Comparison of ENCODE assay signal across 24 cellular contexts in genomic region chr13:64546371-64546770, GRCh38.
DNase-seq lines count a peak whose midpoint lies in the region; ATAC-seq, FAIRE-seq and TF ChIP-seq lines count a peak whose summit lies in the region.
"Had no signal": no experiment of that assay in that cellular context is flagged by ENCODE, and none has a peak within 500 bp of the region (broad histone marks: within the 10 kb centered on the region; RNA-seq: fewer than 3 reads in every experiment).

No MANE protein-coding gene starts in this region.

- H3K4me3 Mint-ChIP-seq in naive thymus-derived CD4-positive, alpha-beta T cell: no peak overlapping the region
- H3K4me3 Mint-ChIP-seq: CD4-positive, CD25-positive, alpha-beta regulatory T cell; CD8-positive, alpha-beta memory T cell; IgD-negative memory B cell had no signal

- peak overlapping the region; percentile 42; the same call in 1 of the 2 replicates for H2AFZ ChIP-seq in OCI-LY1 (ENCODE audit: low read length)

- FAIRE-seq in bronchial epithelial cell (lab: Jason Lieb, UNC): no peak
- FAIRE-seq: A204.1, GM12891, GM18507, HepG2 had no signal

- in situ Hi-C loops in GM13976 (cut with MboI; ENCODE audit: low sequenced_read_pairs, unreplicated experiment): no loop called here

- no peak overlapping the region for H3K4me2 ChIP-seq in OCI-LY1 (ENCODE audit: low read length)

- no peaks in the 10 kb centered on the region for H3F3A ChIP-seq in OCI-LY1 (ENCODE audit: insufficient read depth, low read length)

- no peak overlapping the region for H3K27ac Mint-ChIP-seq in naive thymus-derived CD4-positive, alpha-beta T cell
- H3K27ac Mint-ChIP-seq: CD4-positive, CD25-positive, alpha-beta regulatory T cell; CD8-positive, alpha-beta memory T cell; IgD-negative memory B cell had no signal

- POLR2A ChIA-PET in RWPE1 (lab: Yijun Ruan, JAX; ENCODE audit: low non-redundant PET): no interaction called here
- POLR2A ChIA-PET in naive thymus-derived CD4-positive, alpha-beta T cell (lab: Charles Lee): no interaction called here

- no peaks in the 10 kb centered on the region for H3K9me3 ChIP-seq in OCI-LY1 (ENCODE audit: low read length)
- no peaks in the 10 kb centered on the region for H3K9me3 ChIP-seq in naive thymus-derived CD4-positive, alpha-beta T cell (ENCODE audit: control insufficient read depth in 2 of 3, low read length in 3 of 3)
- H3K9me3 ChIP-seq: BE2C had no signal

- ATAC-seq in naive thymus-derived CD4-positive, alpha-beta T cell: no peak
- ATAC-seq: HCT116, HepG2 had no signal

- CTCF ChIA-PET in RWPE1 (lab: Yijun Ruan, JAX): no interaction called here
- CTCF ChIA-PET in naive thymus-derived CD4-positive, alpha-beta T cell (lab: Charles Lee): no interaction called here

- H3K4me1 Mint-ChIP-seq in naive thymus-derived CD4-positive, alpha-beta T cell: no peaks in the 10 kb centered on the region
- H3K4me1 Mint-ChIP-seq: CD4-positive, CD25-positive, alpha-beta regulatory T cell; CD8-positive, alpha-beta memory T cell had no signal

- intact Hi-C loops in naive thymus-derived CD4-positive, alpha-beta T cell (cut with micrococcal nuclease): no loop called here

- peak; percentile 56 for DNase-seq in bronchial epithelial cell (ENCODE audit: low read depth)
- peak; percentile 22 for DNase-seq in fibroblast of mammary gland (ENCODE audit: low read depth)
- DNase-seq in RWPE1 (ENCODE audit: low spot score): no peak
- no peak for DNase-seq in GM13976 (ENCODE audit: low spot score)
- DNase-seq in naive thymus-derived CD4-positive, alpha-beta T cell: no peak
- DNase-seq: ACHN; BE2C; C1 segment of cervical spinal cord; CD4-positive, CD25-positive, alpha-beta regulatory T cell; CD8-positive, alpha-beta memory T cell; COR-L47; DMS 273 treated with DMSO at 0.1 percent for 48 hours; DMS53; DND-41; EL; GOT3; H7 had no signal

- H3K4me3 ChIP-seq in OCI-LY1 (ENCODE audit: low read depth, low read length, poor library complexity, severe bottlenecking) (no peak overlapping the region), bronchial epithelial cell (ENCODE audit: low read depth, low read length) (no peak overlapping the region), fibroblast of mammary gland (ENCODE audit: control insufficient read depth, low read depth, low read length) (no peak overlapping the region)
- no peak overlapping the region for H3K4me3 ChIP-seq in naive thymus-derived CD4-positive, alpha-beta T cell (ENCODE audit: low read length)

- H3K27me3 ChIP-seq in OCI-LY1 (ENCODE audit: insufficient read depth, low read length): no peaks in the 10 kb centered on the region
- no peaks in the 10 kb centered on the region for H3K27me3 ChIP-seq in bronchial epithelial cell (ENCODE audit: control insufficient read depth, insufficient read depth, low read length)
- peaks cover 0 to 3% of the 10 kb centered on the region in 2 donors for H3K27me3 ChIP-seq in naive thymus-derived CD4-positive, alpha-beta T cell (ENCODE audit: control insufficient read depth in 2 of 2, insufficient read depth in 2 of 2, low read length in 2 of 2)
- H3K27me3 ChIP-seq: BE2C had no signal

- no peaks in the 10 kb centered on the region for H3K27me3 Mint-ChIP-seq in naive thymus-derived CD4-positive, alpha-beta T cell
- H3K27me3 Mint-ChIP-seq: CD4-positive, CD25-positive, alpha-beta regulatory T cell; CD8-positive, alpha-beta memory T cell; IgD-negative memory B cell had no signal

- no peaks in the 10 kb centered on the region for H3K79me2 ChIP-seq in OCI-LY1 (ENCODE audit: insufficient read depth, low read length)

- H3K36me3 ChIP-seq in OCI-LY1 (ENCODE audit: insufficient read depth, low read length) (no peaks in the 10 kb centered on the region), bronchial epithelial cell (ENCODE audit: control insufficient read depth, insufficient read depth, low read length) (no peaks in the 10 kb centered on the region)
- H3K36me3 ChIP-seq in naive thymus-derived CD4-positive, alpha-beta T cell (ENCODE audit: control insufficient read depth in 2 of 3, insufficient read depth in 3 of 3, low read length in 3 of 3): no peaks in the 10 kb centered on the region
- H3K36me3 ChIP-seq: BE2C had no signal

- H3K4me1 ChIP-seq in OCI-LY1 (ENCODE audit: insufficient read depth, low read length, severe bottlenecking): no peaks in the 10 kb centered on the region
- no peaks in the 10 kb centered on the region for H3K4me1 ChIP-seq in naive thymus-derived CD4-positive, alpha-beta T cell (ENCODE audit: control insufficient read depth in 2 of 2, insufficient read depth in 2 of 2, low read length in 2 of 2)
- H3K4me1 ChIP-seq: BE2C had no signal

- no peaks in the 10 kb centered on the region for H3K9me2 ChIP-seq in OCI-LY1 (ENCODE audit: low read depth, low read length)

- no peak for TF ChIP-seq CTCF in OCI-LY1 (IDR thresholded peaks at IDR 0.05; ENCODE audit: low read length)
- TF ChIP-seq CTCF in bronchial epithelial cell (IDR thresholded peaks at IDR 0.05; ENCODE audit: insufficient read depth, low read length, severe bottlenecking): no peak
- TF ChIP-seq CTCF in fibroblast of mammary gland (conservative IDR thresholded peaks at IDR 0.05; ENCODE audit: control insufficient read depth, insufficient read depth, low read depth, low read length): no peak
- no peak for TF ChIP-seq CTCF in RWPE1 (conservative IDR thresholded peaks at IDR 0.05; ENCODE audit: low read depth)
- TF ChIP-seq CTCF in GM13976 (IDR thresholded peaks at IDR 0.05; ENCODE audit: borderline replicate concordance, control extremely low read depth, extremely low read depth, insufficient read depth, missing control alignments): no peak

- H3K27ac ChIP-seq in OCI-LY1 (ENCODE audit: low read depth, low read length, poor library complexity, severe bottlenecking) (no peak overlapping the region), RWPE1 (no peak overlapping the region)
- H3K27ac ChIP-seq in naive thymus-derived CD4-positive, alpha-beta T cell (ENCODE audit: low read depth, low read length): no peak overlapping the region

- H3K9me3 Mint-ChIP-seq in naive thymus-derived CD4-positive, alpha-beta T cell: peaks cover 0 to 27% (median 7%) of the 10 kb centered on the region in 11 donors

- no peaks in the 10 kb centered on the region for H4K20me1 ChIP-seq in OCI-LY1 (ENCODE audit: insufficient read depth, low read length)

- no peak overlapping the region for H3K9ac ChIP-seq in OCI-LY1 (ENCODE audit: low read length)

- no peaks in the 10 kb centered on the region for H3K36me3 Mint-ChIP-seq in naive thymus-derived CD4-positive, alpha-beta T cell
- H3K36me3 Mint-ChIP-seq: CD4-positive, CD25-positive, alpha-beta regulatory T cell; CD8-positive, alpha-beta memory T cell; IgD-negative memory B cell had no signal

Comparison
In these comparisons a context has a peak if more than half of its experiments do, and no peak if none do; other contexts are left out.
1. DNase-seq: peak in bronchial epithelial cell (single experiment) and fibroblast of mammary gland (single experiment); none in RWPE1 (single experiment), GM13976 (single experiment) and naive thymus-derived CD4-positive, alpha-beta T cell (0 of 9).